ENCODE assay signal across 1 cellular context in the genomic region with DNA sequence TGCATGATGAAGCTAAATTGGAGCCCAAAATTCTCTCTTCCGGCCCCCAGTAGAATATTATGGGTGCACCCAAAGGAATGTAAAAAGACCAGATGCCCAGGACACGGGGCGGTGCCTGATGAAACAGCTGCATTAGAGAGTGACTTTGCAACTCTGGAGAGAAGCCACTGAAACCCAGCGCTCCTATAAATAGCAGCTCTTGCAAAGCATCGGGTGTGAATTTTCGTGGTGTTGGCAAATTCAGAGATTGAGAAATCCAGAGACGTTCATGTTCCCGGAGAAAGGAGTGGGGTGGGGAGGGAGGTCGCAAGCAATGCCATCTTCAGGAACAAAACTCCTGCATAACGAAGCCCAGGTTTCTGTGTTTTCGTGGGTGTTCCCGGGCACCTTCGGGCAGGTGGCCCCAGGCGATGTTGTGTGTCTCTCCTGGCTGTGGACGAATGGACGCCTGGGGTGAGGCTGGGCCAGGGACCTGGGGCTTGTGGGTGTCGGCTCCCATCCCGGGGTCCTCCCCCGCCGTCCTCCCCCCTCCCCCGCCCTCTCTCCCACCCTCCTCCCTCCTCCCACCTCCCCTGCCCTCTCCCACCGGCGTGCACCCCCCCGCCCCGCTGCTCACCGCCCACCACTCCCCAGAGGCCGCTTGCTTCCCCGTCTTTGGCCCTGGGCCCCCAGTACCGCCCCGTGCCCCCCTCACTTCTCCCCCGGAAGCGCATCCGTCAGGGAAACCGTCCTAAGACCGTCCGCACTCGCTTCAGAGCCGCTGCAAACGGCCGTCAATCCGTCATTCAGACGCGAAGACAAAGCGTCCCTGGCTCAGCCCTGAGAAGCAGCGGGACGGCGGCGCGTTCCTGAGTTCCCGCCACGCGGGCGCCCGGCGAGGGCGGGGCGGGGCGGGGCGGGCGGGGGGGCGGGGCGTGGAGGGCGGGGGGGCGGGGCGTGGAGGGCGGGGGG.
TF ChIP-seq lines count a peak whose summit lies in the region.

No MANE protein-coding gene starts in this region.

TF ChIP-seq in K562, 482 proteins besides CTCF, POLR2A, EP300 and RAD21 (continues in another document):
- TF ChIP-seq TAF7 (tag; IDR thresholded peaks at IDR 0.05) (no peak), HNRNPK (IDR thresholded peaks at IDR 0.05; ENCODE audit: low read depth, low read length, poor library complexity, severe bottlenecking) (no peak), MEF2A (IDR thresholded peaks at IDR 0.05; ENCODE audit: control insufficient read depth, low read depth, low read length) (peak; percentile 81; the same call in 1 of the 2 replicates), SPI1 (IDR thresholded peaks at IDR 0.05; ENCODE audit: borderline replicate concordance, low read depth, low read length) (no peak), SUPT5H (IDR thresholded peaks at IDR 0.05) (0 out of 2 replicates have a peak, but pooled peaks have one; percentile 51), ZNF717 (CRISPR knock-in tag; IDR thresholded peaks at IDR 0.05) (no peak), CREM (IDR thresholded peaks at IDR 0.05; ENCODE audit: low read depth) (0 out of 2 replicates have a peak, but pooled peaks have one; percentile 37), RAD51 (IDR thresholded peaks at IDR 0.05; ENCODE audit: borderline replicate concordance, low read depth) (no peak), POLR3A (IDR thresholded peaks at IDR 0.05; ENCODE audit: borderline replicate concordance, extremely low read depth, insufficient read depth, insufficient read length) (no peak), ZFP30 (CRISPR knock-in tag; IDR thresholded peaks at IDR 0.05; ENCODE audit: borderline replicate concordance) (no peak), MCM5 (IDR thresholded peaks at IDR 0.05; ENCODE audit: low read depth) (no peak), ZNF3 (CRISPR knock-in tag; IDR thresholded peaks at IDR 0.05) (no peak), NFE2 (IDR thresholded peaks at IDR 0.05; ENCODE audit: low read depth) (peak; percentile 80), BRD4 (IDR thresholded peaks at IDR 0.05) (no peak), MYC (IDR thresholded peaks at IDR 0.05; ENCODE audit: low read depth, low read length) (peak; percentile 43; the same call in 1 of the 2 replicates), MYC (CRISPR knock-in tag; IDR thresholded peaks at IDR 0.05; ENCODE audit: borderline replicate concordance, low read depth) (no peak), ZNF263 (CRISPR knock-in tag; IDR thresholded peaks at IDR 0.05; ENCODE audit: borderline replicate concordance) (peak; percentile 75), HDAC3 (IDR thresholded peaks at IDR 0.05; ENCODE audit: borderline replicate concordance, partially characterized antibody) (no peak), ZZZ3 (IDR thresholded peaks at IDR 0.05) (no peak), L3MBTL2 (IDR thresholded peaks at IDR 0.05) (peak; percentile 80), SMC3 (conservative IDR thresholded peaks at IDR 0.05; ENCODE audit: insufficient read depth, low read depth, low read length) (no peak), RHOXF2B (CRISPR knock-in tag; conservative IDR thresholded peaks at IDR 0.05) (no peak), RBM22 (IDR thresholded peaks at IDR 0.05; ENCODE audit: low read depth, low read length, poor library complexity, severe bottlenecking) (no peak), KLF6 (CRISPR knock-in tag; IDR thresholded peaks at IDR 0.05; ENCODE audit: borderline replicate concordance) (no peak), MTA3 (IDR thresholded peaks at IDR 0.05; ENCODE audit: borderline replicate concordance) (0 out of 2 replicates have a peak, but pooled peaks have one; percentile 38), PTBP1 (IDR thresholded peaks at IDR 0.05; ENCODE audit: low read depth, low read length) (no peak), NR2C1 (IDR thresholded peaks at IDR 0.05) (no peak), NR2C1 (tag; IDR thresholded peaks at IDR 0.05) (no peak), NBN (IDR thresholded peaks at IDR 0.05; ENCODE audit: low read depth) (peak; percentile 19; the same call in 1 of the 2 replicates), C11orf30 (IDR thresholded peaks at IDR 0.05; ENCODE audit: low read depth) (peak; percentile 80), ZNF785 (CRISPR knock-in tag; IDR thresholded peaks at IDR 0.05) (no peak), ESRRA (IDR thresholded peaks at IDR 0.05; ENCODE audit: borderline replicate concordance, low read depth) (no peak), PHF8 (IDR thresholded peaks at IDR 0.05; ENCODE audit: borderline replicate concordance, low read length) (peak; percentile 56; the same call in 1 of the 2 replicates), ZBTB7A (IDR thresholded peaks at IDR 0.05; ENCODE audit: borderline replicate concordance, control insufficient read depth, low read depth, low read length) (no peak)
- TF ChIP-seq, protein P1, sequence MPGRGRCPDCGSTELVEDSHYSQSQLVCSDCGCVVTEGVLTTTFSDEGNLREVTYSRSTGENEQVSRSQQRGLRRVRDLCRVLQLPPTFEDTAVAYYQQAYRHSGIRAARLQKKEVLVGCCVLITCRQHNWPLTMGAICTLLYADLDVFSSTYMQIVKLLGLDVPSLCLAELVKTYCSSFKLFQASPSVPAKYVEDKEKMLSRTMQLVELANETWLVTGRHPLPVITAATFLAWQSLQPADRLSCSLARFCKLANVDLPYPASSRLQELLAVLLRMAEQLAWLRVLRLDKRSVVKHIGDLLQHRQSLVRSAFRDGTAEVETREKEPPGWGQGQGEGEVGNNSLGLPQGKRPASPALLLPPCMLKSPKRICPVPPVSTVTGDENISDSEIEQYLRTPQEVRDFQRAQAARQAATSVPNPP (IDR thresholded peaks at IDR 0.05; ENCODE audit: borderline replicate concordance, insufficient read depth, insufficient read length) = no peak
- TF ChIP-seq, protein P2, sequence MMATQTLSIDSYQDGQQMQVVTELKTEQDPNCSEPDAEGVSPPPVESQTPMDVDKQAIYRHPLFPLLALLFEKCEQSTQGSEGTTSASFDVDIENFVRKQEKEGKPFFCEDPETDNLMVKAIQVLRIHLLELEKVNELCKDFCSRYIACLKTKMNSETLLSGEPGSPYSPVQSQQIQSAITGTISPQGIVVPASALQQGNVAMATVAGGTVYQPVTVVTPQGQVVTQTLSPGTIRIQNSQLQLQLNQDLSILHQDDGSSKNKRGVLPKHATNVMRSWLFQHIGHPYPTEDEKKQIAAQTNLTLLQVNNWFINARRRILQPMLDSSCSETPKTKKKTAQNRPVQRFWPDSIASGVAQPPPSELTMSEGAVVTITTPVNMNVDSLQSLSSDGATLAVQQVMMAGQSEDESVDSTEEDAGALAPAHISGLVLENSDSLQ (IDR thresholded peaks at IDR 0.05) = peak; percentile 64
- TF ChIP-seq, protein P3, sequence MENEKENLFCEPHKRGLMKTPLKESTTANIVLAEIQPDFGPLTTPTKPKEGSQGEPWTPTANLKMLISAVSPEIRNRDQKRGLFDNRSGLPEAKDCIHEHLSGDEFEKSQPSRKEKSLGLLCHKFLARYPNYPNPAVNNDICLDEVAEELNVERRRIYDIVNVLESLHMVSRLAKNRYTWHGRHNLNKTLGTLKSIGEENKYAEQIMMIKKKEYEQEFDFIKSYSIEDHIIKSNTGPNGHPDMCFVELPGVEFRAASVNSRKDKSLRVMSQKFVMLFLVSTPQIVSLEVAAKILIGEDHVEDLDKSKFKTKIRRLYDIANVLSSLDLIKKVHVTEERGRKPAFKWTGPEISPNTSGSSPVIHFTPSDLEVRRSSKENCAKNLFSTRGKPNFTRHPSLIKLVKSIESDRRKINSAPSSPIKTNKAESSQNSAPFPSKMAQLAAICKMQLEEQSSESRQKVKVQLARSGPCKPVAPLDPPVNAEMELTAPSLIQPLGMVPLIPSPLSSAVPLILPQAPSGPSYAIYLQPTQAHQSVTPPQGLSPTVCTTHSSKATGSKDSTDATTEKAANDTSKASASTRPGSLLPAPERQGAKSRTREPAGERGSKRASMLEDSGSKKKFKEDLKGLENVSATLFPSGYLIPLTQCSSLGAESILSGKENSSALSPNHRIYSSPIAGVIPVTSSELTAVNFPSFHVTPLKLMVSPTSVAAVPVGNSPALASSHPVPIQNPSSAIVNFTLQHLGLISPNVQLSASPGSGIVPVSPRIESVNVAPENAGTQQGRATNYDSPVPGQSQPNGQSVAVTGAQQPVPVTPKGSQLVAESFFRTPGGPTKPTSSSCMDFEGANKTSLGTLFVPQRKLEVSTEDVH (IDR thresholded peaks at IDR 0.05; ENCODE audit: low read depth, partially characterized antibody) = peak; percentile 78
- TF ChIP-seq, protein P4, sequence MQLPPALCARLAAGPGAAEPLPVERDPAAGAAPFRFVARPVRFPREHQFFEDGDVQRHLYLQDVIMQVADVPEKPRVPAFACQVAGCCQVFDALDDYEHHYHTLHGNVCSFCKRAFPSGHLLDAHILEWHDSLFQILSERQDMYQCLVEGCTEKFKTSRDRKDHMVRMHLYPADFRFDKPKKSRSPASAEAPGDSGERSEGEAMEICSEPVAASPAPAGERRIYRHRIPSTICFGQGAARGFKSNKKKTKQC (CRISPR knock-in tag; IDR thresholded peaks at IDR 0.05) = 0 out of 2 replicates have a peak, but pooled peaks have one; percentile 4
- TF ChIP-seq, protein P5, sequence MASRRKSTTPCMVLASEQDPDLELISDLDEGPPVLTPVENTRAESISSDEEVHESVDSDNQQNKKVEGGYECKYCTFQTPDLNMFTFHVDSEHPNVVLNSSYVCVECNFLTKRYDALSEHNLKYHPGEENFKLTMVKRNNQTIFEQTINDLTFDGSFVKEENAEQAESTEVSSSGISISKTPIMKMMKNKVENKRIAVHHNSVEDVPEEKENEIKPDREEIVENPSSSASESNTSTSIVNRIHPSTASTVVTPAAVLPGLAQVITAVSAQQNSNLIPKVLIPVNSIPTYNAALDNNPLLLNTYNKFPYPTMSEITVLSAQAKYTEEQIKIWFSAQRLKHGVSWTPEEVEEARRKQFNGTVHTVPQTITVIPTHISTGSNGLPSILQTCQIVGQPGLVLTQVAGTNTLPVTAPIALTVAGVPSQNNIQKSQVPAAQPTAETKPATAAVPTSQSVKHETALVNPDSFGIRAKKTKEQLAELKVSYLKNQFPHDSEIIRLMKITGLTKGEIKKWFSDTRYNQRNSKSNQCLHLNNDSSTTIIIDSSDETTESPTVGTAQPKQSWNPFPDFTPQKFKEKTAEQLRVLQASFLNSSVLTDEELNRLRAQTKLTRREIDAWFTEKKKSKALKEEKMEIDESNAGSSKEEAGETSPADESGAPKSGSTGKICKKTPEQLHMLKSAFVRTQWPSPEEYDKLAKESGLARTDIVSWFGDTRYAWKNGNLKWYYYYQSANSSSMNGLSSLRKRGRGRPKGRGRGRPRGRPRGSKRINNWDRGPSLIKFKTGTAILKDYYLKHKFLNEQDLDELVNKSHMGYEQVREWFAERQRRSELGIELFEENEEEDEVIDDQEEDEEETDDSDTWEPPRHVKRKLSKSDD (conservative IDR thresholded peaks at IDR 0.05; ENCODE audit: low read length) = no peak
- TF ChIP-seq, protein P6, sequence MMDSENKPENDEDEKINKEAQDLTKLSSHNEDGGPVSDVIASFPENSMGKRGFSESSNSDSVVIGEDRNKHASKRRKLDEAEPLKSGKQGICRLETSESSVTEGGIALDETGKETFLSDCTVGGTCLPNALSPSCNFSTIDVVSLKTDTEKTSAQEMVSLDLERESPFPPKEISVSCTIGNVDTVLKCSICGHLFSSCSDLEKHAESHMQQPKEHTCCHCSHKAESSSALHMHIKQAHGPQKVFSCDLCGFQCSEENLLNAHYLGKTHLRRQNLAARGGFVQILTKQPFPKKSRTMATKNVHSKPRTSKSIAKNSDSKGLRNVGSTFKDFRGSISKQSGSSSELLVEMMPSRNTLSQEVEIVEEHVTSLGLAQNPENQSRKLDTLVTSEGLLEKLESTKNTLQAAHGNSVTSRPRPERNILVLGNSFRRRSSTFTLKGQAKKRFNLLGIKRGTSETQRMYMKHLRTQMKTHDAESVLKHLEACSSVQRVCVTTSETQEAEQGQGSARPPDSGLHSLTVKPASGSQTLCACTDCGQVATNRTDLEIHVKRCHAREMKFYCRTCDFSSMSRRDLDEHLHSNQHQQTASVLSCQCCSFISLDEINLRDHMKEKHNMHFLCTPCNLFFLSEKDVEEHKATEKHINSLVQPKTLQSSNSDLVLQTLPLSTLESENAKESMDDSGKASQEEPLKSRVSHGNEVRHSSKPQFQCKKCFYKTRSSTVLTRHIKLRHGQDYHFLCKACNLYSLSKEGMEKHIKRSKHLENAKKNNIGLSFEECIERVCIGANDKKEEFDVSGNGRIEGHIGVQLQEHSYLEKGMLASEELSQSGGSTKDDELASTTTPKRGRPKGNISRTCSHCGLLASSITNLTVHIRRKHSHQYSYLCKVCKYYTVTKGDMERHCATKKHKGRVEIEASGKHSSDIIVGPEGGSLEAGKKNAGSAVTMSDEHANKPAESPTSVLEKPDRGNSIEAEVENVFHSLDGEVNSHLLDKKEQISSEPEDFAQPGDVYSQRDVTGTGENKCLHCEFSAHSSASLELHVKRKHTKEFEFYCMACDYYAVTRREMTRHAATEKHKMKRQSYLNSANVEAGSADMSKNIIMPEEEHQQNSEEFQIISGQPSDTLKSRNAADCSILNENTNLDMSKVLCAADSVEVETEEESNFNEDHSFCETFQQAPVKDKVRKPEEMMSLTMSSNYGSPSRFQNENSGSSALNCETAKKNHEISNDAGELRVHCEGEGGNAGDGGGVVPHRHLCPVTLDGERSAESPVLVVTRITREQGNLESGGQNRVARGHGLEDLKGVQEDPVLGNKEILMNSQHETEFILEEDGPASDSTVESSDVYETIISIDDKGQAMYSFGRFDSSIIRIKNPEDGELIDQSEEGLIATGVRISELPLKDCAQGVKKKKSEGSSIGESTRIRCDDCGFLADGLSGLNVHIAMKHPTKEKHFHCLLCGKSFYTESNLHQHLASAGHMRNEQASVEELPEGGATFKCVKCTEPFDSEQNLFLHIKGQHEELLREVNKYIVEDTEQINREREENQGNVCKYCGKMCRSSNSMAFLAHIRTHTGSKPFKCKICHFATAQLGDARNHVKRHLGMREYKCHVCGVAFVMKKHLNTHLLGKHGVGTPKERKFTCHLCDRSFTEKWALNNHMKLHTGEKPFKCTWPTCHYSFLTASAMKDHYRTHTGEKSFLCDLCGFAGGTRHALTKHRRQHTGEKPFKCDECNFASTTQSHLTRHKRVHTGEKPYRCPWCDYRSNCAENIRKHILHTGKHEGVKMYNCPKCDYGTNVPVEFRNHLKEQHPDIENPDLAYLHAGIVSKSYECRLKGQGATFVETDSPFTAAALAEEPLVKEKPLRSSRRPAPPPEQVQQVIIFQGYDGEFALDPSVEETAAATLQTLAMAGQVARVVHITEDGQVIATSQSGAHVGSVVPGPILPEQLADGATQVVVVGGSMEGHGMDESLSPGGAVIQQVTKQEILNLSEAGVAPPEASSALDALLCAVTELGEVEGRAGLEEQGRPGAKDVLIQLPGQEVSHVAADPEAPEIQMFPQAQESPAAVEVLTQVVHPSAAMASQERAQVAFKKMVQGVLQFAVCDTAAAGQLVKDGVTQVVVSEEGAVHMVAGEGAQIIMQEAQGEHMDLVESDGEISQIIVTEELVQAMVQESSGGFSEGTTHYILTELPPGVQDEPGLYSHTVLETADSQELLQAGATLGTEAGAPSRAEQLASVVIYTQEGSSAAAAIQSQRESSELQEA (IDR thresholded peaks at IDR 0.05; ENCODE audit: low read depth) = no peak
- TF ChIP-seq, protein P7, sequence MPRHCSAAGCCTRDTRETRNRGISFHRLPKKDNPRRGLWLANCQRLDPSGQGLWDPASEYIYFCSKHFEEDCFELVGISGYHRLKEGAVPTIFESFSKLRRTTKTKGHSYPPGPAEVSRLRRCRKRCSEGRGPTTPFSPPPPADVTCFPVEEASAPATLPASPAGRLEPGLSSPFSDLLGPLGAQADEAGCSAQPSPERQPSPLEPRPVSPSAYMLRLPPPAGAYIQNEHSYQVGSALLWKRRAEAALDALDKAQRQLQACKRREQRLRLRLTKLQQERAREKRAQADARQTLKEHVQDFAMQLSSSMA (CRISPR knock-in tag; IDR thresholded peaks at IDR 0.05) = no peak
